Comparison of ENCODE assay signal across 9 cellular contexts in the genomic region with DNA sequence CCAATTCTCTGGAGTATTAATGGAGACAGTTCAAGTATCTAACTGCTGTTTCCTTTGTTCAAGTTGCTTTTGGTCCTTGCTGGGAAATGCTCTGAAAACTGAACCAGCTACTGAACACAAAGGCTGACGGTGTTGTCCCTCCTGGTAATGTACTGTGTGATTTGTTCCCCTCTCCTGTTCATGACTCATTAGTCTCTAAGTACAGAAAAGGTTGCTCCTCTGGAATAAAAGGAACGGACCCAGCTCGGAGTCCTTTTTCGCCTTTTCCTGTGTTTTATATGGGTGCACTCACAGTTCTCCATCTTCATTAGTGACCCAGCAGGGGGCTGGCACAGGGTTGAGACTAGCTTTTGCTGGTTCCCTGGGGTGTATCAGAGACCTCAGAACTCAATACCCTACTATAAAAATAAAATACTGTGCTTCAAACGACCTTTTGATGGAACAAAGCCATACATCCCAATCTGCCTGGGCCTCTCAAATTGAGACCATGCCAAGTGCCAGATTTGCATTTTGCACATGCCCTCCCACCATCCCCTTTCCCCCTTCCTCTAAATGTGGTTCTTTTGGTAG.
A peak's percentile ranks its signal among the peaks of the same experiment; 100 is the strongest.
DNase-seq lines count a peak whose midpoint lies in the region; FAIRE-seq and TF ChIP-seq lines count a peak whose summit lies in the region.
"Had no signal": no experiment of that assay in that cellular context is flagged by ENCODE, and none has a peak within 500 bp of the region (broad histone marks: within the 10 kb centered on the region; RNA-seq: fewer than 3 reads in every experiment).

No MANE protein-coding gene starts in this region.

- TF ChIP-seq EP300 in H1 (IDR thresholded peaks at IDR 0.05; ENCODE audit: borderline replicate concordance in 1 of 2, low read depth in 2 of 2, low read length in 2 of 2), result no peak

- no peak overlapping the region for H4K91ac ChIP-seq in H1 (replicated peaks; ENCODE audit: insufficient read length, low read length)

- POLR2A ChIA-PET in H1 (lab: Charles Lee; ENCODE audit: partially characterized antibody), result no interaction called here

- peaks cover 0 to 8% (median 2%) of the 10 kb centered on the region in 4 experiments; a peak in 6 of 7 replicates for H3K4me1 ChIP-seq in H1 (replicated peaks in 1 of 4; ENCODE audit: control insufficient read depth in 3 of 4, insufficient read depth in 4 of 4, low read length in 3 of 4)
- no peaks in the 10 kb centered on the region for H3K4me1 ChIP-seq in colonic mucosa

- no peak overlapping the region for H2BK120ac ChIP-seq in H1 (replicated peaks; ENCODE audit: low read depth, low read length)

- no peak overlapping the region for H4K5ac ChIP-seq in H1 (ENCODE audit: insufficient read length, low read depth, low read length)

- H3K4me3 ChIP-seq in H1 (ENCODE audit: extremely low read depth in 1 of 4, insufficient read depth in 2 of 4, low read depth in 3 of 4, low read length in 4 of 4) (no peak overlapping the region), colonic mucosa (no peak overlapping the region)

- no peak overlapping the region for H3K4ac ChIP-seq in H1 (replicated peaks; ENCODE audit: insufficient read length, low read depth, low read length)

- H3K4me1 Mint-ChIP-seq in progenitor cell of endocrine pancreas (ENCODE audit: low read depth), result peaks cover 28% of the 10 kb centered on the region

- no peaks in the 10 kb centered on the region for H3K36me3 ChIP-seq in H1 (ENCODE audit: control insufficient read depth in 2 of 4, insufficient read depth in 4 of 4, low read length in 3 of 4)
- no peaks in the 10 kb centered on the region for H3K36me3 ChIP-seq in colonic mucosa

- FAIRE-seq in GM12891 (lab: Jason Lieb, UNC) (no peak), H1 (lab: Jason Lieb, UNC) (no peak)

- peaks cover 14% of the 10 kb centered on the region for H3K9me3 Mint-ChIP-seq in progenitor cell of endocrine pancreas (ENCODE audit: low read depth)

- intact Hi-C loops in colonic mucosa (cut with DNase I), result no loop called here

- no peak overlapping the region for H2BK15ac ChIP-seq in H1 (ENCODE audit: low read length)

- H3K27me3 Mint-ChIP-seq in progenitor cell of endocrine pancreas, result no peaks in the 10 kb centered on the region

- no peak overlapping the region for H3K9ac ChIP-seq in H1 (replicated peaks in 1 of 4; ENCODE audit: extremely low read depth in 1 of 4, low read depth in 3 of 4, low read length in 3 of 4)
- no peak overlapping the region for H3K9ac ChIP-seq in colonic mucosa (ENCODE audit: low read depth in 2 of 2, low read length in 2 of 2)

- H3K18ac ChIP-seq in H1 (ENCODE audit: extremely low read depth, low read length), result no peak overlapping the region

- DNase-seq in GM12891 (ENCODE audit: insufficient read length, low spot score) (no peak), NCI-H2196 treated with DMSO at 0.1 percent for 48 hours (lab: John Stamatoyannopoulos, UW; ENCODE audit: unreplicated experiment) (peak; percentile 87), H1 (ENCODE audit: low read depth in 1 of 2, low spot score in 2 of 2) (no peak), progenitor cell of endocrine pancreas (ENCODE audit: low spot score, unreplicated experiment) (no peak), T-helper 2 cell (no peak), colonic mucosa (no peak), activated T-cell treated with anti-CD3 and anti-CD28 coated beads for 4 hours (no peak), GM20000 (ENCODE audit: low spot score) (no peak)
- DNase-seq: activated gamma-delta T cell treated with Interleukin-2 at 50 U/mL for 16 hours had no signal

- H3K9me3 ChIP-seq in H1 (ENCODE audit: insufficient read depth in 2 of 2, low read depth in 1 of 2, low read length in 1 of 2) (no peaks in the 10 kb centered on the region), colonic mucosa (no peaks in the 10 kb centered on the region)

- H3K27ac Mint-ChIP-seq in progenitor cell of endocrine pancreas, result peak overlapping the region; percentile 93

- TF ChIP-seq CTCF in H1 (IDR thresholded peaks at IDR 0.05; ENCODE audit: control extremely low read depth in 1 of 3, insufficient read depth in 1 of 3, low read depth in 1 of 3, low read length in 3 of 3), result no peak
- no peak for TF ChIP-seq CTCF in progenitor cell of endocrine pancreas (IDR thresholded peaks at IDR 0.05; ENCODE audit: unreplicated experiment)
- TF ChIP-seq CTCF in colonic mucosa (IDR thresholded peaks at IDR 0.05), result no peak
- no peak for TF ChIP-seq CTCF in GM20000 (IDR thresholded peaks at IDR 0.05; ENCODE audit: extremely low read depth, missing control alignments)

- H2AK5ac ChIP-seq in H1 (ENCODE audit: low read depth, low read length), result no peak overlapping the region

- no peaks in the 10 kb centered on the region for H3K27me3 ChIP-seq in H1 (replicated peaks in 1 of 4; ENCODE audit: control insufficient read depth in 3 of 4, extremely low read depth in 1 of 4, insufficient read depth in 3 of 4, low read length in 3 of 4)
- no peaks in the 10 kb centered on the region for H3K27me3 ChIP-seq in colonic mucosa

- no peak overlapping the region for H3K23ac ChIP-seq in H1 (ENCODE audit: insufficient read length)

- H3K27ac ChIP-seq in H1 (ENCODE audit: low read depth, low read length) (no peak overlapping the region; the same call in 1 of the 2 replicates), colonic mucosa (no peak overlapping the region)

- no peak overlapping the region for H3K4me3 Mint-ChIP-seq in progenitor cell of endocrine pancreas (ENCODE audit: low read depth)

- no peaks in the 10 kb centered on the region for H4K20me1 ChIP-seq in H1 (replicated peaks in 1 of 2; ENCODE audit: control insufficient read depth in 1 of 2, insufficient read depth in 2 of 2, low read length in 2 of 2)

- CTCF ChIA-PET in H1 (lab: Charles Lee; ENCODE audit: partially characterized antibody), result interaction anchor here (0.6 to 1.5 kb wide), 4 partner anchors 11 to 642 kb away, joined by 3 to 4 read pairs (median 3); no protein-coding TSS in a partner anchor

- no peak overlapping the region for H2BK5ac ChIP-seq in H1 (ENCODE audit: low read depth, low read length)

- H4K8ac ChIP-seq in H1 (ENCODE audit: extremely low read depth, insufficient read depth, low read length), result no peak overlapping the region

- no peak overlapping the region for H2BK20ac ChIP-seq in H1 (ENCODE audit: low read length)

- no peak overlapping the region for H2AFZ ChIP-seq in H1 (ENCODE audit: low read length)

- no peaks in the 10 kb centered on the region for H3K79me2 ChIP-seq in H1 (ENCODE audit: control insufficient read depth in 1 of 2, insufficient read depth in 2 of 2, low read length in 2 of 2)

- H3K14ac ChIP-seq in H1 (ENCODE audit: insufficient read length), result no peak overlapping the region

- no peak overlapping the region for H3K4me2 ChIP-seq in H1 (ENCODE audit: insufficient read depth in 1 of 2, low read depth in 2 of 2, low read length in 2 of 2)

- WGBS in H1 (ENCODE audit: extremely low coverage in 1 of 2, insufficient coverage in 1 of 2, insufficient read length in 1 of 2, insufficient replicate concordance in 2 of 2, low coverage in 1 of 2, low lambda C conversion rate in 2 of 2, missing lambda C conversion rate in 1 of 2), 2 experiments, result 89% methylated on average over 5 of the region's 5 CpGs; no CpG with 5 or more reads in 1 of the 2 experiments

- H2BK12ac ChIP-seq in H1 (ENCODE audit: low read depth, low read length), result no peak overlapping the region

- no peaks in the 10 kb centered on the region for H3K79me1 ChIP-seq in H1 (ENCODE audit: low read depth, low read length)

- no peaks in the 10 kb centered on the region; the same call in 1 of the 2 replicates for H3K23me2 ChIP-seq in H1 (ENCODE audit: low read depth, low read length)

- H3K56ac ChIP-seq in H1 (replicated peaks; ENCODE audit: insufficient read length, low read depth, low read length), result no peak overlapping the region

- TF ChIP-seq RAD21 in H1 (IDR thresholded peaks at IDR 0.05 in 1 of 2, conservative IDR thresholded peaks at IDR 0.05 in 1 of 2; ENCODE audit: low read depth in 2 of 2, low read length in 2 of 2), result no peak

- peaks cover 9% of the 10 kb centered on the region for H3K36me3 Mint-ChIP-seq in progenitor cell of endocrine pancreas (ENCODE audit: insufficient read depth)

- TF ChIP-seq POLR2A in GM12891 (IDR thresholded peaks at IDR 0.05; ENCODE audit: low read depth, low read length) (no peak), H1 (IDR thresholded peaks at IDR 0.05; ENCODE audit: control extremely low read depth in 1 of 2, low read depth in 2 of 2, low read length in 2 of 2) (no peak)

TF ChIP-seq in GM12891, 5 proteins besides CTCF, POLR2A, EP300 and RAD21:
- TF ChIP-seq POLR2AphosphoS5 (IDR thresholded peaks at IDR 0.05; ENCODE audit: low read depth, low read length), result no peak
- no peak; the same call in 1 of the 2 replicates for TF ChIP-seq POU2F2 (IDR thresholded peaks at IDR 0.05; ENCODE audit: low read depth, low read length)
- no peak for TF ChIP-seq TAF1 (IDR thresholded peaks at IDR 0.05; ENCODE audit: low read depth, low read length)
- TF ChIP-seq SPI1 (IDR thresholded peaks at IDR 0.05; ENCODE audit: low read depth, low read length), result 0 out of 2 replicates have a peak, but pooled peaks have one; percentile 20
- no peak for TF ChIP-seq PAX5 (IDR thresholded peaks at IDR 0.05; ENCODE audit: insufficient read depth, low read length, severe bottlenecking)
TF ChIP-seq in GM12891: peak in this region for 1.

TF ChIP-seq in H1, 55 proteins besides CTCF, POLR2A, EP300 and RAD21:
- TF ChIP-seq RFX5 (IDR thresholded peaks at IDR 0.05; ENCODE audit: borderline replicate concordance, low read depth, low read length), result peak; percentile 49; the same call in 1 of the 2 replicates
- no peak for TF ChIP-seq NRF1 (IDR thresholded peaks at IDR 0.05; ENCODE audit: low read depth, low read length)
TF ChIP-seq in H1: peak in this region for 1.
